Comparison of ENCODE assay signal across 9 cellular contexts in the genomic region with DNA sequence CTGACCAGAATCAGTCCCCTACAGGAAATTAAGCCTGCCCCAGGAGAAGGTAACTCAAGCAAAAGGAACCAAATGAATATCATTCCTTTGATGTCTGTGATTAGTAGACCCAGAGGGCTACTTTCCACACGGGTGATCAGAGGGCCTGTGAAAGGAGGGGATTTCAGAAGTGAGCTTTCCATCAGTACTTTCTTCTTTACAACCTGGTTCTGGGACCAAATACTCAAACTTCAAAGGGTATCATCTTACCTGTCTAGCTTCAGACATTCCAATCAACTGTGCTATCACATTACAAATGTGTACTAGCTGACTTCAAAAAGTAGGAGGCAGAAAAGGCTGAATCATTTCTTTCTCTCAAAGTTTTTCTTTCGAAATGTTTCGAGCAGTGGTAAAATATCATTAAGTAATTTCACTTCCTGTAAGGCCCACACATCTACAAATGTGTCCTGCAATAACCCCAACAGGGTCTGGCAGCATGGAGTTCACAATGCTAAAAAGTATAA. TPM values are rescaled to one million over a fixed set of nuclear protein-coding genes. Genes with fewer than 3 reads are reported as not detected.
DNase-seq lines count a peak whose midpoint lies in the region; ATAC-seq, FAIRE-seq and TF ChIP-seq lines count a peak whose summit lies in the region.
"Had no signal": no experiment of that assay in that cellular context is flagged by ENCODE, and none has a peak within 500 bp of the region (broad histone marks: within the 10 kb centered on the region; RNA-seq: fewer than 3 reads in every experiment).

No MANE protein-coding gene starts in this region.

- peak overlapping the region; percentile 13 for H3K9ac ChIP-seq in astrocyte (ENCODE audit: low read length)

- H3K27me3 Mint-ChIP-seq in astrocyte (ENCODE audit: low read depth, unreplicated experiment) (no peaks in the 10 kb centered on the region), nephron (ENCODE audit: low read depth) (no peaks in the 10 kb centered on the region)

- peak; percentile 59 for ATAC-seq in GM21381 (IDR thresholded peaks at IDR 0.05; ENCODE audit: unreplicated experiment)

- peaks cover 2% of the 10 kb centered on the region for H3K36me3 Mint-ChIP-seq in astrocyte (ENCODE audit: low read depth, unreplicated experiment)
- H3K36me3 Mint-ChIP-seq in nephron (ENCODE audit: low read depth), result peaks cover 6% of the 10 kb centered on the region

- peaks cover 2% of the 10 kb centered on the region for H3K36me3 ChIP-seq in astrocyte (ENCODE audit: insufficient read depth, low read length)

- H4K20me1 ChIP-seq in astrocyte (ENCODE audit: insufficient read depth, low read length), result peaks cover 39% of the 10 kb centered on the region

- FAIRE-seq in astrocyte (lab: Jason Lieb, UNC), result peak; percentile 58
- FAIRE-seq: islet of Langerhans had no signal

- H3K4me3 ChIP-seq in astrocyte (ENCODE audit: insufficient read depth, low read depth, low read length), result no peak overlapping the region

- H3K4me3 Mint-ChIP-seq in astrocyte (ENCODE audit: unreplicated experiment), result no peak overlapping the region
- H3K4me3 Mint-ChIP-seq in nephron, result no peak overlapping the region

- H3K27me3 ChIP-seq in astrocyte (ENCODE audit: insufficient read depth, low read length), result no peaks in the 10 kb centered on the region

- H3K4me1 ChIP-seq in astrocyte (ENCODE audit: insufficient read depth, low read length), result peaks cover 17% of the 10 kb centered on the region

- no peaks in the 10 kb centered on the region for H3K9me3 ChIP-seq in astrocyte (ENCODE audit: insufficient read depth, low read depth, low read length)

- TF ChIP-seq CTCF in astrocyte (IDR thresholded peaks at IDR 0.05; ENCODE audit: insufficient read depth, low read depth, low read length) (no peak), nephron (IDR thresholded peaks at IDR 0.05; ENCODE audit: unreplicated experiment in 3 of 3) (no peak)

- peak overlapping the region; percentile 67 for H3K4me2 ChIP-seq in astrocyte (ENCODE audit: low read length)

- no peaks in the 10 kb centered on the region for H3K9me3 Mint-ChIP-seq in astrocyte (ENCODE audit: unreplicated experiment)
- no peaks in the 10 kb centered on the region for H3K9me3 Mint-ChIP-seq in nephron

- H3K27ac Mint-ChIP-seq in astrocyte (ENCODE audit: unreplicated experiment) (no peak overlapping the region), nephron (peak overlapping the region; percentile 44 to 57 (median 50))

- peaks cover 98% of the 10 kb centered on the region for H3K79me2 ChIP-seq in astrocyte (ENCODE audit: insufficient read depth, low read length)

- H3K4me1 Mint-ChIP-seq in astrocyte (ENCODE audit: low read depth, unreplicated experiment) (peaks cover 24% of the 10 kb centered on the region), nephron (peaks cover 31% of the 10 kb centered on the region)

- peak overlapping the region; percentile 50 for H3K27ac ChIP-seq in astrocyte (ENCODE audit: low read depth, low read length)

- no peak overlapping the region for H2AFZ ChIP-seq in astrocyte (ENCODE audit: low read depth, low read length)

- DNase-seq in EL (peak; percentile 50), HT1080 (ENCODE audit: low read depth) (peak; percentile 67), astrocyte (ENCODE audit: low read depth) (peak; percentile 63), activated gamma-delta T cell (lab: John Stamatoyannopoulos, UW) (no peak), hippocampal formation (lab: John Stamatoyannopoulos, UW) (no peak)
- DNase-seq in effector CD8-positive, alpha-beta T cell (lab: John Stamatoyannopoulos, UW), result no peak

RNA-seq across cellular contexts. Expression of gene ACSL4, which starts 23.9 kb away (rescaled TPM):
- 43.1 and 63.1 TPM in 2 replicates for total RNA-seq in HT1080 (2014; rRNA removed; shearing (Covaris generic))
- 47.1 and 64.4 TPM in 2 replicates for polyA plus RNA-seq in HT1080 (2015; cell fraction: cytosol; rRNA removed)
- 90.7 and 113 TPM in 2 replicates for polyA plus RNA-seq in HT1080 (2015; cell fraction: nucleus; rRNA removed)
- 84.5 and 99.4 TPM in 2 replicates for total RNA-seq in astrocyte

Comparison
In these comparisons a context has a peak if more than half of its experiments do, and no peak if none do; other contexts are left out.
1. DNase-seq: peak in EL (single experiment), HT1080 (single experiment) and astrocyte (single experiment); none in activated gamma-delta T cell (single experiment), hippocampal formation (0 of 2) and effector CD8-positive, alpha-beta T cell (single experiment).